17 cellular contexts compared by ENCODE assay signal in genomic region chr9:116193636-116194035, GRCh38. TPM values are rescaled to one million over a fixed set of nuclear protein-coding genes. Genes with fewer than 3 reads are reported as not detected.
DNase-seq lines count a peak whose midpoint lies in the region; ATAC-seq, FAIRE-seq and TF ChIP-seq lines count a peak whose summit lies in the region.
"Had no signal": no experiment of that assay in that cellular context is flagged by ENCODE, and none has a peak within 500 bp of the region (broad histone marks: within the 10 kb centered on the region; RNA-seq: fewer than 3 reads in every experiment).

No MANE protein-coding gene starts in this region.

- no peaks in the 10 kb centered on the region; a peak in 1 of 5 replicates for H3K27me3 ChIP-seq in K562 (ENCODE audit: control insufficient read depth in 2 of 2, insufficient read depth in 2 of 2, low read length in 2 of 2)
- H3K27me3 ChIP-seq: esophagus squamous epithelium, neutrophil had no signal

- H4K20me1 ChIP-seq in K562 (replicated peaks; ENCODE audit: control insufficient read depth, insufficient read depth, low read length): no peaks in the 10 kb centered on the region

- in situ Hi-C loops in K562 (cut with MboI): no loop called here

- ATAC-seq in K562: no peak
- no peak for ATAC-seq in GM18511 (IDR thresholded peaks at IDR 0.05; ENCODE audit: unreplicated experiment)
- ATAC-seq in HG03175 (IDR thresholded peaks at IDR 0.05; ENCODE audit: unreplicated experiment): no peak
- ATAC-seq: stimulated activated naive CD8-positive, alpha-beta T cell treated with anti-CD3 and anti-CD28 coated beads, Interleukin-15, amount 100 ng/mL, for 72 hours had no signal

- no peak for TF ChIP-seq EP300 in K562 (IDR thresholded peaks at IDR 0.05; ENCODE audit: low read length)

- peak; percentile 34 for DNase-seq in AG04449 (ENCODE audit: low read depth, low spot score)
- DNase-seq in HTR-8/SVneo (ENCODE audit: insufficient read length, low spot score): peak; percentile 7
- DNase-seq in K562 (ENCODE audit: extremely low read depth in 1 of 4, low spot score in 3 of 4): no peak
- DNase-seq in iris pigment epithelial cell (ENCODE audit: low read depth): peak; percentile 74
- no peak for DNase-seq in stimulated activated CD4-positive, alpha-beta T cell treated with anti-CD3 and anti-CD28 coated beads, Interleukin-4, amount 100 ng/mL, for 1 hour
- DNase-seq in NK-92 treated with Interleukin-12 subunit alpha and Interleukin-12 subunit beta, amount 100 ng/mL, for 24 hours (lab: John Stamatoyannopoulos, UW): no peak
- DNase-seq: activated CD8-positive, alpha-beta memory T cell treated with anti-CD3 and anti-CD28 coated beads, Interleukin-2, amount 50 U/mL, for 4 hours; activated naive CD4-positive, alpha-beta T cell treated with anti-CD3 and anti-CD28 coated beads, Interleukin-2, amount 50 U/mL, for 16 hours; cerebellar nuclear complex; DMS153; esophagus squamous epithelium; NCI-H1417; NCI-H446 treated with DMSO at 0.1 percent for 48 hours; stimulated activated naive CD8-positive, alpha-beta T cell treated with anti-CD3 and anti-CD28 coated beads, Interleukin-15, amount 100 ng/mL, for 72 hours had no signal

- H3K9ac ChIP-seq in K562 (ENCODE audit: insufficient read depth in 1 of 2, low read depth in 2 of 2, low read length in 2 of 2): no peak overlapping the region

- H3K9me1 ChIP-seq in K562 (ENCODE audit: control insufficient read depth, insufficient read depth, low read length): no peaks in the 10 kb centered on the region

- H3K4me2 ChIP-seq in K562 (ENCODE audit: insufficient read depth, low read length): no peak overlapping the region

- H3K36me3 ChIP-seq in K562 (ENCODE audit: control insufficient read depth, insufficient read depth, low read length): no peaks in the 10 kb centered on the region
- H3K36me3 ChIP-seq: esophagus squamous epithelium, neutrophil had no signal

- H3K4me1 ChIP-seq in K562 (replicated peaks in 1 of 2; ENCODE audit: control insufficient read depth in 2 of 2, insufficient read depth in 2 of 2, low read length in 2 of 2): no peaks in the 10 kb centered on the region; a peak in 1 of 5 replicates

- no peak for TF ChIP-seq RAD21 in K562 (CRISPR knock-in tag; conservative IDR thresholded peaks at IDR 0.05 in 1 of 2, IDR thresholded peaks at IDR 0.05 in 1 of 2)

- H2AFZ ChIP-seq in K562 (ENCODE audit: low read depth, low read length): no peak overlapping the region

- H3K9me3 ChIP-seq in K562 (replicated peaks; ENCODE audit: control insufficient read depth, insufficient read depth, low read depth, low read length): no peaks in the 10 kb centered on the region
- H3K9me3 ChIP-seq: esophagus squamous epithelium, neutrophil had no signal

- POLR2A ChIA-PET in AG04449 (lab: Yijun Ruan, JAX): no interaction called here
- POLR2A ChIA-PET in K562 (lab: Yijun Ruan, JAX): interaction anchor here (0.7 to 1.3 kb wide), 4 partner anchors 10 to 81 kb away, joined by 3 to 4 read pairs (median 3); no protein-coding TSS in a partner anchor

- no peaks in the 10 kb centered on the region for H3K79me2 ChIP-seq in K562 (ENCODE audit: control insufficient read depth, insufficient read depth, low read length)

- TF ChIP-seq POLR2A in K562 (conservative IDR thresholded peaks at IDR 0.05): no peak

- CTCF ChIA-PET in AG04449 (lab: Yijun Ruan, JAX) (interaction anchor here (1.1 to 1.5 kb wide), 3 partner anchors 28 to 602 kb away, joined by 3 read pairs; no protein-coding TSS in a partner anchor), K562 (lab: Yijun Ruan, JAX; ENCODE audit: low intra/inter-chr PET ratio) (no interaction called here)

- TF ChIP-seq CTCF in AG04449 (IDR thresholded peaks at IDR 0.05; ENCODE audit: insufficient read depth, low read length, missing control alignments) (no peak), K562 (IDR thresholded peaks at IDR 0.05 in 2 of 3, conservative IDR thresholded peaks at IDR 0.05 in 1 of 3; ENCODE audit: insufficient read depth in 2 of 3, low read depth in 1 of 3, low read length in 3 of 3) (no peak)

- no TSS peak for BruUV-seq in K562 (replicated peaks; lab: Mats Ljungman, UMichigan)

- no peak for FAIRE-seq in HTR-8/SVneo (lab: Jason Lieb, UNC)
- FAIRE-seq in K562 (lab: Jason Lieb, UNC): no peak

- H3K27ac ChIP-seq in K562 (ENCODE audit: extremely low read depth, low read depth, low read length): no peak overlapping the region
- H3K27ac ChIP-seq: esophagus squamous epithelium, neutrophil had no signal

- intact Hi-C loops in K562 (cut with micrococcal nuclease): no loop called here

- H3K4me3 ChIP-seq in AG04449 (ENCODE audit: low read depth, low read length) (no peak overlapping the region), K562 (no peak overlapping the region)
- H3K4me3 ChIP-seq: esophagus squamous epithelium had no signal

TF ChIP-seq in K562, 482 proteins besides CTCF, POLR2A, EP300 and RAD21:
- TF ChIP-seq FOSL1 (tag; conservative IDR thresholded peaks at IDR 0.05): 0 out of 2 replicates have a peak, but pooled peaks have one; percentile 25
- no peak for TF ChIP-seq BRF1 (IDR thresholded peaks at IDR 0.05; ENCODE audit: borderline replicate concordance, extremely low read depth, insufficient read length)

RNA-seq across cellular contexts. Expression of gene PAPPA, which starts 40.0 kb away (rescaled TPM):
- 0.09 and 0.12 TPM in 2 replicates for total RNA-seq in K562 (2011; cell fraction: chromatin; rRNA removed; ENCODE audit: low replicate concordance)
- total RNA-seq in K562 (2011; cell fraction: nucleolus; rRNA removed): under 0.01 TPM in 2 replicates
- 0.08 and 0.15 TPM in 2 replicates for total RNA-seq in K562 (2011; cell fraction: nucleoplasm; rRNA removed)
- total RNA-seq in K562 (2014; rRNA removed): 0.09 and 0.12 TPM in 2 replicates
- 0.16 and 0.18 TPM in 2 replicates for total RNA-seq in K562 (2014; rRNA removed; fragmentation: Illumina TruSeq; extraction: Trizol)
- 0.14 and 0.19 TPM in 2 replicates for total RNA-seq in K562 (2015; rRNA removed; fragmentation: Illumina TruSeq; extraction: Trizol)
- total RNA-seq in K562 (2021): 0.13 and 0.20 TPM in 2 replicates
- 0.05 and 0.06 TPM in 2 replicates for polyA plus RNA-seq in K562 (2011; rRNA removed)
- under 0.01 and 0.01 TPM in 2 replicates for polyA plus RNA-seq in K562 (2011; cell fraction: cytosol; rRNA removed)
- polyA plus RNA-seq in K562 (2011; cell fraction: nucleus; rRNA removed): 0.04 and 0.09 TPM in 2 replicates
- 0.17 and 0.36 TPM in 2 replicates for polyA plus RNA-seq in K562 (2012)
- polyA plus RNA-seq in K562 (2014; fragmentation: Illumina TruSeq; extraction: Trizol): 0.12 and 0.16 TPM in 2 replicates
- under 1 TPM; 0.10 to 0.11 TPM for polyA plus RNA-seq in K562 (2014; fragmentation: Nextera tagmentation; extraction: Ambion mirVana)
- 0.11 and 0.23 TPM in 2 replicates for polyA plus RNA-seq in K562 (2014; rRNA removed)
- 0.03 and 0.07 TPM in 2 replicates for polyA minus RNA-seq in K562 (2011; rRNA and poly(A)+ RNA removed)
- 0.10 TPM in 1 of 2 replicates, not detected in the other for polyA minus RNA-seq in K562 (2011; cell fraction: cytosol; rRNA and poly(A)+ RNA removed)
- 0.13 and 0.44 TPM in 2 replicates for polyA minus RNA-seq in K562 (2011; cell fraction: nucleus; rRNA and poly(A)+ RNA removed)

Comparison
In these comparisons a context has a peak if more than half of its experiments do, and no peak if none do; other contexts are left out.
1. DNase-seq: peak in AG04449 (single experiment), HTR-8/SVneo (single experiment) and iris pigment epithelial cell (single experiment); none in K562 (0 of 4), stimulated activated CD4-positive, alpha-beta T cell treated with anti-CD3 and anti-CD28 coated beads, Interleukin-4, amount 100 ng/mL, for 1 hour (single experiment) and NK-92 treated with Interleukin-12 subunit alpha and Interleukin-12 subunit beta, amount 100 ng/mL, for 24 hours (single experiment).